ENCODE assay signal across 9 cellular contexts in the genomic region with DNA sequence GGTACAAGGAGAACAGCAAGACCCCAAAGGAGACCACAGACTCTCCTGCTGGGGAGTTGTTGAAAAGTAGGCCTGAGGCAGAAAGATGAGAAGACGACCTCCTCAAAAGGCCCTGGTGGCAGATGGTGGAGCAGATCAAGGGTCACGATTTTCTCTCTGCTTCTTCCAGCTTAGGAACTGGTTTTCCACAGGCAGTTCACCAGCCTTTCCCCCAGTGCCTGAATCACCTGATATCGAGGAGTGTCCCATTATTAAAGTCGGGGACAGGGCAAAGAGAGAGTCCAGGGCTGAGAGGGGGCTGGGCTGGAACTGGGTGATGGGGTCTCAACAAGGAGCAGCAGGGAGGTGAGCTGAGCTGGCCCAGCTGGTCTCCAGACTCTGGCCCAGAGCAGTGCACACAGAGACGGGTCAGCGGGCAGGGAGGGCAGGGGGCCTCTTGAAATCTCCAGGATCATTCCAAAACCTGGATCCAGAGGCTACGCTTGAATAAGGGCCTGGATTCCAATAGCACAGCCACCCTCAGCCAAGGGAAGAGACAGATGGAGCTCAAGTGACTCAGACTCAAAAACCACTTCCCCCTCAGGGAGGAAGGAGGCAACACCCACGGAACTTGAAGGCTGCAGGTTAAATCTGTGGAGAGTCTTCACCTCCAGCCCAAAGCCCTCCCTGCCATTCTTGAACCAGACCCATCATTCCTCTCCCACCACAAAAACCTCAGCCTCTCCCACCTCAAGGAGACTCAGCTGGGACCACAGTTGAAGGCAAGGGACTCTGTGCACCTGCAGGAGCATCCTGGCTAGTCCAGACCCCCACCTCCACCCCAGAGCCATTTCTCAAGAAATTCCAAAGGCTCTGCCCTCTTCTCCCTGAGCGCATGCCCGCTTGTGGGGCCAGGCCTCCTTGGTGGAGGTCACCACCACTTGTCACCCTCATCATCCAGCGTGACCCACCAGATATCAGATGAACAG. TPM values are rescaled to one million over a fixed set of nuclear protein-coding genes. Genes with fewer than 3 reads are reported as not detected.
DNase-seq lines count a peak whose midpoint lies in the region; ATAC-seq, FAIRE-seq and TF ChIP-seq lines count a peak whose summit lies in the region.
"Had no signal": no experiment of that assay in that cellular context is flagged by ENCODE, and none has a peak within 500 bp of the region (broad histone marks: within the 10 kb centered on the region; RNA-seq: fewer than 3 reads in every experiment).

A gene with protein sequence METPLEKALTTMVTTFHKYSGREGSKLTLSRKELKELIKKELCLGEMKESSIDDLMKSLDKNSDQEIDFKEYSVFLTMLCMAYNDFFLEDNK (minus strand): TSS at position 541 of the 968 bp plus-strand sequence. CDS start 743 bp downstream, outside the sequence.

- intact Hi-C loops in activated B cell treated with CpG ODN at 0.5 μM for 24 hours (cut with micrococcal nuclease), result no loop called here

- no peak within 1 kb of the TSS for H3K4me3 ChIP-seq in epithelial cell of esophagus (ENCODE audit: low read length)
- H3K4me3 ChIP-seq: SJCRH30 had no signal

- ATAC-seq in activated B cell treated with CpG ODN at 0.5 μM for 24 hours (ENCODE audit: low read depth), result peak; percentile 15
- ATAC-seq in HG03378 (IDR thresholded peaks at IDR 0.05; ENCODE audit: unreplicated experiment), result no peak

- H3K4me3 Mint-ChIP-seq in activated B cell treated with CpG ODN at 0.5 μM for 24 hours, result peak within 1 kb of the TSS; percentile 25

- no peak for TF ChIP-seq CTCF in activated B cell treated with CpG ODN at 0.5 μM for 24 hours (IDR thresholded peaks at IDR 0.05)
- no peak for TF ChIP-seq CTCF in epithelial cell of esophagus (IDR thresholded peaks at IDR 0.05; ENCODE audit: insufficient read depth, low read depth, low read length, missing control alignments)

- POLR2A ChIA-PET in activated B cell treated with CpG ODN at 0.5 μM for 24 hours (lab: Charles Lee), result interaction anchor here (0.6 to 2.9 kb wide), 9 partner anchors 8 to 202 kb away, joined by 3 to 23 read pairs (median 4); a partner anchor contains a TSS

- peak within 1 kb of the TSS; percentile 81 for H3K27ac Mint-ChIP-seq in activated B cell treated with CpG ODN at 0.5 μM for 24 hours

- CTCF ChIA-PET in activated B cell treated with CpG ODN at 0.5 μM for 24 hours (lab: Charles Lee), result interaction anchor here (1.6 kb wide), 1 partner anchor 27 kb away, joined by 6 read pairs; no protein-coding TSS in a partner anchor

- DNase-seq in SIG-M5 treated with dmso at 0.1 percent for 504 hours (lab: John Stamatoyannopoulos, UW; ENCODE audit: unreplicated experiment), result peak; percentile 87
- no peak for DNase-seq in SIG-M5 (lab: John Stamatoyannopoulos, UW)
- no peak for DNase-seq in activated B cell treated with CpG ODN at 0.5 μM for 24 hours
- DNase-seq in epithelial cell of esophagus (ENCODE audit: low read depth), result peak; percentile 77
- DNase-seq in stimulated activated CD8-positive, alpha-beta memory T cell treated with anti-CD3 and anti-CD28 coated beads, Interleukin-12 subunit alpha, Interleukin-12 subunit beta, amount 100 ng/mL, for 1 hour (ENCODE audit: low read depth), result peak; percentile 50
- DNase-seq in Ammon's horn (ENCODE audit: low spot score), result no peak
- no peak for DNase-seq in GM12892 (ENCODE audit: insufficient read length)

- peaks cover 24% of the 10 kb centered on the region for H3K36me3 Mint-ChIP-seq in activated B cell treated with CpG ODN at 0.5 μM for 24 hours (ENCODE audit: low read depth)

- FAIRE-seq in GM12892 (lab: Jason Lieb, UNC), result no peak

- no peaks in the 10 kb centered on the region for H3K9me3 Mint-ChIP-seq in activated B cell treated with CpG ODN at 0.5 μM for 24 hours

- peaks cover 64% of the 10 kb centered on the region for H3K4me1 Mint-ChIP-seq in activated B cell treated with CpG ODN at 0.5 μM for 24 hours

- no peak for TF ChIP-seq POLR2A in GM12892 (IDR thresholded peaks at IDR 0.05; ENCODE audit: low read depth, low read length)

- no peaks in the 10 kb centered on the region for H3K27me3 Mint-ChIP-seq in activated B cell treated with CpG ODN at 0.5 μM for 24 hours

RNA-seq across cellular contexts. Expression of the gene that starts here (rescaled TPM):
- total RNA-seq in activated B cell treated with CpG ODN at 0.5 μM for 24 hours, result 0.51 TPM in 1 of 2 replicates, not detected in the other
- not detected for polyA plus RNA-seq in GM12892 (2012; ENCODE audit: missing spikeins)
- total RNA-seq: SJCRH30 had no signal

Comparison
In these comparisons a context has a peak if more than half of its experiments do, and no peak if none do; other contexts are left out.
1. DNase-seq: peak in SIG-M5 treated with dmso at 0.1 percent for 504 hours (single experiment), epithelial cell of esophagus (single experiment) and stimulated activated CD8-positive, alpha-beta memory T cell treated with anti-CD3 and anti-CD28 coated beads, Interleukin-12 subunit alpha, Interleukin-12 subunit beta, amount 100 ng/mL, for 1 hour (single experiment); none in SIG-M5 (single experiment), activated B cell treated with CpG ODN at 0.5 μM for 24 hours (single experiment), Ammon's horn (single experiment) and GM12892 (single experiment).
2. Peak in ATAC-seq in activated B cell treated with CpG ODN at 0.5 μM for 24 hours; RNA of the gene not detected or under 1 TPM.